Comparison of ENCODE assay signal across 15 cellular contexts in genomic region chr2:44245068-44245861, GRCh38. TPM values are rescaled to one million over a fixed set of nuclear protein-coding genes. Genes with fewer than 3 reads are reported as not detected.
A peak's percentile ranks its signal among the peaks of the same experiment; 100 is the strongest.
DNase-seq lines count a peak whose midpoint lies in the region; ATAC-seq and TF ChIP-seq lines count a peak whose summit lies in the region.
"Had no signal": no experiment of that assay in that cellular context is flagged by ENCODE, and none has a peak within 500 bp of the region (broad histone marks: within the 10 kb centered on the region; RNA-seq: fewer than 3 reads in every experiment).

No MANE protein-coding gene starts in this region.

- no peaks in the 10 kb centered on the region for H3K36me3 ChIP-seq in GM23338 (ENCODE audit: insufficient read depth)
- H3K36me3 ChIP-seq: neural progenitor cell had no signal

- no peak overlapping the region for H3K27ac Mint-ChIP-seq in GM23338
- H3K27ac Mint-ChIP-seq in activated CD8-positive, alpha-beta memory T cell treated with anti-CD3 and anti-CD28 coated beads, Interleukin-2, amount 10 ng/mL, durations not matched to agents 7 days and 5 days, result no peak overlapping the region
- H3K27ac Mint-ChIP-seq in activated T-helper 1 cell treated with anti-CD3 and anti-CD28 coated beads, Interleukin-12 subunit alpha, Interleukin-12 subunit beta, Interleukin-2, Interleukin-4 antibody, amounts not matched to agents 30 ng/mL and 10 ng/mL and 1 ng/mL, durations not matched to agents 14 hours and 24 hours and 36 hours, result no peak overlapping the region
- H3K27ac Mint-ChIP-seq: activated CD4-positive, alpha-beta memory T cell treated with anti-CD3 and anti-CD28 coated beads, Interleukin-2, amount 10 ng/mL, durations not matched to agents 7 days and 5 days; neural progenitor cell had no signal

- no peak for TF ChIP-seq CTCF in GM23338 (conservative IDR thresholded peaks at IDR 0.05; ENCODE audit: low read depth in 2 of 2)
- TF ChIP-seq CTCF in fibroblast of villous mesenchyme (IDR thresholded peaks at IDR 0.05; ENCODE audit: insufficient read depth, low read depth, low read length), result no peak

- H2AFZ ChIP-seq in GM23338, result no peak overlapping the region
- H2AFZ ChIP-seq: neural progenitor cell had no signal

- no peak overlapping the region for H3K4me3 ChIP-seq in GM23338
- H3K4me3 ChIP-seq in fibroblast of villous mesenchyme (ENCODE audit: low read depth, low read length), result no peak overlapping the region
- H3K4me3 ChIP-seq: neural progenitor cell had no signal

- H3K27me3 ChIP-seq in GM23338 (ENCODE audit: insufficient read depth), result no peaks in the 10 kb centered on the region
- H3K27me3 ChIP-seq: neural progenitor cell had no signal

- DNase-seq in GM23338 (ENCODE audit: low spot score), result peak; percentile 21
- peak; percentile 22 for DNase-seq in NCI-H526 treated with DMSO at 0.1 percent for 48 hours (lab: John Stamatoyannopoulos, UW)
- peak; percentile 19 for DNase-seq in fibroblast of villous mesenchyme (ENCODE audit: low read depth)
- DNase-seq in pons (ENCODE audit: low spot score), result peak; percentile 46
- no peak for DNase-seq in AML-193 (lab: John Stamatoyannopoulos, UW)
- no peak for DNase-seq in activated CD8-positive, alpha-beta memory T cell treated with anti-CD3 and anti-CD28 coated beads, Interleukin-2, amount 10 ng/mL, durations not matched to agents 7 days and 5 days
- DNase-seq in activated T-helper 1 cell treated with anti-CD3 and anti-CD28 coated beads, Interleukin-12 subunit alpha, Interleukin-12 subunit beta, Interleukin-2, Interleukin-4 antibody, amounts not matched to agents 30 ng/mL and 10 ng/mL and 1 ng/mL, durations not matched to agents 14 hours and 24 hours and 36 hours (ENCODE audit: low spot score), result no peak
- DNase-seq: activated CD4-positive, alpha-beta memory T cell treated with anti-CD3 and anti-CD28 coated beads, Interleukin-2, amount 10 ng/mL, durations not matched to agents 7 days and 5 days; anterior cingulate cortex; glutamatergic neuron; NCI-H1048; SIG-M5; stimulated activated CD4-positive, alpha-beta T cell treated with anti-CD3 and anti-CD28 coated beads, Interleukin-4, amount 100 ng/mL, for 1 hour had no signal

- no peak for ATAC-seq in GM23338
- ATAC-seq in HG03108 (IDR thresholded peaks at IDR 0.05; ENCODE audit: unreplicated experiment), result no peak
- ATAC-seq in activated CD8-positive, alpha-beta memory T cell treated with anti-CD3 and anti-CD28 coated beads, Interleukin-2, amount 10 ng/mL, durations not matched to agents 7 days and 5 days, result no peak

- H3K4me3 Mint-ChIP-seq in GM23338, result no peak overlapping the region
- H3K4me3 Mint-ChIP-seq in activated CD8-positive, alpha-beta memory T cell treated with anti-CD3 and anti-CD28 coated beads, Interleukin-2, amount 10 ng/mL, durations not matched to agents 7 days and 5 days, result no peak overlapping the region
- H3K4me3 Mint-ChIP-seq in activated T-helper 1 cell treated with anti-CD3 and anti-CD28 coated beads, Interleukin-12 subunit alpha, Interleukin-12 subunit beta, Interleukin-2, Interleukin-4 antibody, amounts not matched to agents 30 ng/mL and 10 ng/mL and 1 ng/mL, durations not matched to agents 14 hours and 24 hours and 36 hours, result no peak overlapping the region
- H3K4me3 Mint-ChIP-seq: activated CD4-positive, alpha-beta memory T cell treated with anti-CD3 and anti-CD28 coated beads, Interleukin-2, amount 10 ng/mL, durations not matched to agents 7 days and 5 days; neural progenitor cell had no signal

- H3K9me3 Mint-ChIP-seq in GM23338, result no peaks in the 10 kb centered on the region
- H3K9me3 Mint-ChIP-seq in activated CD8-positive, alpha-beta memory T cell treated with anti-CD3 and anti-CD28 coated beads, Interleukin-2, amount 10 ng/mL, durations not matched to agents 7 days and 5 days (ENCODE audit: low read depth), result no peaks in the 10 kb centered on the region
- no peaks in the 10 kb centered on the region for H3K9me3 Mint-ChIP-seq in activated T-helper 1 cell treated with anti-CD3 and anti-CD28 coated beads, Interleukin-12 subunit alpha, Interleukin-12 subunit beta, Interleukin-2, Interleukin-4 antibody, amounts not matched to agents 30 ng/mL and 10 ng/mL and 1 ng/mL, durations not matched to agents 14 hours and 24 hours and 36 hours
- H3K9me3 Mint-ChIP-seq: activated CD4-positive, alpha-beta memory T cell treated with anti-CD3 and anti-CD28 coated beads, Interleukin-2, amount 10 ng/mL, durations not matched to agents 7 days and 5 days; neural progenitor cell had no signal

- H3K4me1 Mint-ChIP-seq in GM23338, result peaks cover 33% of the 10 kb centered on the region
- peaks cover 10% of the 10 kb centered on the region for H3K4me1 Mint-ChIP-seq in activated CD8-positive, alpha-beta memory T cell treated with anti-CD3 and anti-CD28 coated beads, Interleukin-2, amount 10 ng/mL, durations not matched to agents 7 days and 5 days
- peaks cover 9% of the 10 kb centered on the region for H3K4me1 Mint-ChIP-seq in activated T-helper 1 cell treated with anti-CD3 and anti-CD28 coated beads, Interleukin-12 subunit alpha, Interleukin-12 subunit beta, Interleukin-2, Interleukin-4 antibody, amounts not matched to agents 30 ng/mL and 10 ng/mL and 1 ng/mL, durations not matched to agents 14 hours and 24 hours and 36 hours (ENCODE audit: low read depth)

- no peak overlapping the region for H3K4me2 ChIP-seq in GM23338

- no peaks in the 10 kb centered on the region for H3F3A ChIP-seq in GM23338 (replicated peaks; ENCODE audit: low read depth)

- no peaks in the 10 kb centered on the region for H3K9me2 ChIP-seq in GM23338 (ENCODE audit: insufficient read depth)

- intact Hi-C loops in activated T-helper 1 cell treated with anti-CD3 and anti-CD28 coated beads, Interleukin-12 subunit alpha, Interleukin-12 subunit beta, Interleukin-2, Interleukin-4 antibody, amounts not matched to agents 30 ng/mL and 10 ng/mL and 1 ng/mL, durations not matched to agents 14 hours and 24 hours and 36 hours (cut with micrococcal nuclease), result loop anchor here (2.0 kb wide), 2 partner anchors 116 to 234 kb away; partner anchors contain the start of genes CAMKMT and PREPL

- H3K27ac ChIP-seq in GM23338 (ENCODE audit: low read depth), result no peak overlapping the region
- H3K27ac ChIP-seq: neural progenitor cell had no signal

- CTCF ChIA-PET in activated CD8-positive, alpha-beta memory T cell treated with anti-CD3 and anti-CD28 coated beads, Interleukin-2, amount 10 ng/mL, durations not matched to agents 7 days and 5 days (lab: Charles Lee), result interaction anchor here (0.7 to 2.7 kb wide), 8 partner anchors 8 to 710 kb away, joined by 3 to 10 read pairs (median 6); no protein-coding TSS in a partner anchor

- H4K20me1 ChIP-seq in GM23338 (replicated peaks; ENCODE audit: insufficient read depth), result no peaks in the 10 kb centered on the region

- peaks cover 29% of the 10 kb centered on the region for H3K4me1 ChIP-seq in GM23338 (ENCODE audit: insufficient read depth)

- no peaks in the 10 kb centered on the region for H3K79me2 ChIP-seq in GM23338 (replicated peaks; ENCODE audit: insufficient read depth)

- H3K36me3 Mint-ChIP-seq in GM23338 (ENCODE audit: low read depth), result no peaks in the 10 kb centered on the region; the same call in 2 of the 3 replicates
- no peaks in the 10 kb centered on the region for H3K36me3 Mint-ChIP-seq in activated CD8-positive, alpha-beta memory T cell treated with anti-CD3 and anti-CD28 coated beads, Interleukin-2, amount 10 ng/mL, durations not matched to agents 7 days and 5 days
- no peaks in the 10 kb centered on the region for H3K36me3 Mint-ChIP-seq in activated T-helper 1 cell treated with anti-CD3 and anti-CD28 coated beads, Interleukin-12 subunit alpha, Interleukin-12 subunit beta, Interleukin-2, Interleukin-4 antibody, amounts not matched to agents 30 ng/mL and 10 ng/mL and 1 ng/mL, durations not matched to agents 14 hours and 24 hours and 36 hours (ENCODE audit: low read depth)
- H3K36me3 Mint-ChIP-seq: neural progenitor cell had no signal

- H3K27me3 Mint-ChIP-seq in GM23338 (ENCODE audit: insufficient read depth, low read depth, poor library complexity), result peaks cover 8% of the 10 kb centered on the region
- no peaks in the 10 kb centered on the region for H3K27me3 Mint-ChIP-seq in activated CD8-positive, alpha-beta memory T cell treated with anti-CD3 and anti-CD28 coated beads, Interleukin-2, amount 10 ng/mL, durations not matched to agents 7 days and 5 days
- H3K27me3 Mint-ChIP-seq in activated T-helper 1 cell treated with anti-CD3 and anti-CD28 coated beads, Interleukin-12 subunit alpha, Interleukin-12 subunit beta, Interleukin-2, Interleukin-4 antibody, amounts not matched to agents 30 ng/mL and 10 ng/mL and 1 ng/mL, durations not matched to agents 14 hours and 24 hours and 36 hours (ENCODE audit: insufficient read depth), result peaks cover 13% of the 10 kb centered on the region

TF ChIP-seq in GM23338, 12 proteins besides CTCF, POLR2A, EP300 and RAD21 (continues in another document):
- no peak for TF ChIP-seq POLR2AphosphoS5 (IDR thresholded peaks at IDR 0.05; ENCODE audit: low read depth)
- no peak for TF ChIP-seq NANOG (IDR thresholded peaks at IDR 0.05; ENCODE audit: borderline replicate concordance)
- no peak for TF ChIP-seq ZNF114 (CRISPR knock-in tag; IDR thresholded peaks at IDR 0.05)
- no peak for TF ChIP-seq CREB1 (CRISPR knock-in tag; IDR thresholded peaks at IDR 0.05; ENCODE audit: low read depth)

RNA-seq across cellular contexts. Expression of gene SLC3A1, which starts 30.0 kb away (rescaled TPM):
- total RNA-seq in GM23338 (2014; rRNA removed; shearing (Covaris generic)), result 0.19 and 1.0 TPM in 2 replicates
- 0.42 and 0.70 TPM in 2 replicates for polyA plus RNA-seq in GM23338 (2016; fragmentation: Nextera tagmentation; extraction: Ambion mirVana)
- under 0.01 and 0.32 TPM in 2 replicates for total RNA-seq in fibroblast of villous mesenchyme
- under 1 TPM in 1 of 2 experiments, not detected in 1; 0.15 TPM for total RNA-seq in activated CD8-positive, alpha-beta memory T cell treated with anti-CD3 and anti-CD28 coated beads, Interleukin-2, amount 10 ng/mL, durations not matched to agents 7 days and 5 days
- total RNA-seq in activated T-helper 1 cell treated with anti-CD3 and anti-CD28 coated beads, Interleukin-12 subunit alpha, Interleukin-12 subunit beta, Interleukin-2, Interleukin-4 antibody, amounts not matched to agents 30 ng/mL and 10 ng/mL and 1 ng/mL, durations not matched to agents 14 hours and 24 hours and 36 hours, result not detected in 2 replicates

Comparison
In these comparisons a context has a peak if more than half of its experiments do, and no peak if none do; other contexts are left out.
1. DNase-seq: peak in GM23338 (single experiment), NCI-H526 treated with DMSO at 0.1 percent for 48 hours (single experiment), fibroblast of villous mesenchyme (single experiment) and pons (single experiment); none in AML-193 (0 of 2), activated CD8-positive, alpha-beta memory T cell treated with anti-CD3 and anti-CD28 coated beads, Interleukin-2, amount 10 ng/mL, durations not matched to agents 7 days and 5 days (single experiment) and activated T-helper 1 cell treated with anti-CD3 and anti-CD28 coated beads, Interleukin-12 subunit alpha, Interleukin-12 subunit beta, Interleukin-2, Interleukin-4 antibody, amounts not matched to agents 30 ng/mL and 10 ng/mL and 1 ng/mL, durations not matched to agents 14 hours and 24 hours and 36 hours (single experiment).